ENCODE assay signal across 17 cellular contexts in genomic region chr5:95007953-95008596, GRCh38.
DNase-seq lines count a peak whose midpoint lies in the region; ATAC-seq and TF ChIP-seq lines count a peak whose summit lies in the region.
"Had no signal": no experiment of that assay in that cellular context is flagged by ENCODE, and none has a peak within 500 bp of the region (broad histone marks: within the 10 kb centered on the region; RNA-seq: fewer than 3 reads in every experiment).

No MANE protein-coding gene starts in this region.

- CTCF ChIA-PET in OCI-LY7 (lab: Charles Lee; ENCODE audit: unreplicated experiment) = no interaction called here

- H4K20me1 ChIP-seq in OCI-LY3 (ENCODE audit: insufficient read depth, low read length) (no peaks in the 10 kb centered on the region), OCI-LY7 (ENCODE audit: insufficient read depth, low read length) (no peaks in the 10 kb centered on the region)

- H3K79me2 ChIP-seq in OCI-LY3 (ENCODE audit: low read length) (no peaks in the 10 kb centered on the region), OCI-LY7 (ENCODE audit: insufficient read depth, low read depth, low read length) (no peaks in the 10 kb centered on the region)

- BruUV-seq in OCI-LY7 (replicated peaks; lab: Mats Ljungman, UMichigan) = no TSS peak

- H3K4me1 ChIP-seq in OCI-LY3 (ENCODE audit: low read length) = peaks cover 10% of the 10 kb centered on the region
- no peaks in the 10 kb centered on the region for H3K4me1 ChIP-seq in OCI-LY7 (ENCODE audit: insufficient read depth, low read length, poor library complexity, severe bottlenecking)
- H3K4me1 ChIP-seq: heart left ventricle had no signal

- POLR2A ChIA-PET in OCI-LY7 (lab: Charles Lee) = no interaction called here

- no peak for DNase-seq in activated effector memory CD4-positive, alpha-beta T cell treated with anti-CD3 and anti-CD28 coated beads, Interleukin-2, amount 50 U/mL, for 16 hours
- no peak for DNase-seq in OCI-LY7 (ENCODE audit: low spot score)
- DNase-seq in T-helper 2 cell = no peak
- no peak for DNase-seq in NCI-H146 treated with DMSO at 0.1 percent for 48 hours (lab: John Stamatoyannopoulos, UW; ENCODE audit: unreplicated experiment)
- DNase-seq: activated CD8-positive, alpha-beta T cell treated with anti-CD3 and anti-CD28 coated beads, Interleukin-2, amount 10 ng/mL, durations not matched to agents 7 days and 5 days; activated naive CD4-positive, alpha-beta T cell treated with Interleukin-2 at 50 U/mL for 16 hours; heart left ventricle; left colon; naive thymus-derived CD8-positive, alpha-beta T cell; NCI-H2171 treated with DMSO at 0.1 percent for 48 hours had no signal

- H3K9me2 ChIP-seq in OCI-LY7 (ENCODE audit: insufficient read depth, low read length) = no peaks in the 10 kb centered on the region

- H3K9me3 ChIP-seq in OCI-LY3 (ENCODE audit: insufficient read depth, low read length) = no peaks in the 10 kb centered on the region
- no peaks in the 10 kb centered on the region for H3K9me3 ChIP-seq in OCI-LY7 (ENCODE audit: low read length)

- ATAC-seq in GM18873 (IDR thresholded peaks at IDR 0.05; ENCODE audit: low FRiP score, unreplicated experiment) (peak; percentile 70), GM21526 (IDR thresholded peaks at IDR 0.05; ENCODE audit: low FRiP score, unreplicated experiment) (peak; percentile 82), HG03095 (IDR thresholded peaks at IDR 0.05; ENCODE audit: unreplicated experiment) (peak; percentile 81)
- ATAC-seq: activated CD8-positive, alpha-beta T cell treated with anti-CD3 and anti-CD28 coated beads, Interleukin-2, amount 10 ng/mL, durations not matched to agents 7 days and 5 days; heart left ventricle; left colon; naive thymus-derived CD8-positive, alpha-beta T cell; Panc1 had no signal

- intact Hi-C loops in OCI-LY7 (cut with micrococcal nuclease; ENCODE audit: unreplicated experiment) = no loop called here

- H3K27ac ChIP-seq in OCI-LY3 (ENCODE audit: low read length) (no peak overlapping the region), OCI-LY7 (ENCODE audit: low read depth, low read length, poor library complexity, severe bottlenecking) (no peak overlapping the region)
- H3K27ac ChIP-seq: cardiac muscle cell, heart left ventricle had no signal

- no peak for TF ChIP-seq CTCF in OCI-LY3 (IDR thresholded peaks at IDR 0.05; ENCODE audit: low read depth, low read length)
- no peak for TF ChIP-seq CTCF in OCI-LY7 (conservative IDR thresholded peaks at IDR 0.05; ENCODE audit: low read length)

- no peaks in the 10 kb centered on the region for H3K27me3 ChIP-seq in OCI-LY3 (ENCODE audit: low read depth, low read length)
- H3K27me3 ChIP-seq: BLaER1 treated with 17β-estradiol and CSF1 and Interleukin-3, amounts not matched to agents 10 nM and 100 nM; cardiac muscle cell; heart left ventricle had no signal

- H3K36me3 ChIP-seq in OCI-LY3 (replicated peaks; ENCODE audit: low read depth, low read length) = no peaks in the 10 kb centered on the region
- H3K36me3 ChIP-seq in OCI-LY7 (ENCODE audit: insufficient read depth, low read length) = no peaks in the 10 kb centered on the region
- H3K36me3 ChIP-seq: cardiac muscle cell had no signal

- H2AFZ ChIP-seq in OCI-LY3 (ENCODE audit: low read depth, low read length) (no peak overlapping the region), OCI-LY7 (ENCODE audit: low read length) (no peak overlapping the region)

- peak overlapping the region; percentile 12; the same call in 1 of the 2 replicates for H3K4me2 ChIP-seq in OCI-LY3 (ENCODE audit: low read length)
- no peak overlapping the region for H3K4me2 ChIP-seq in OCI-LY7 (ENCODE audit: low read length)

- H3K4me3 ChIP-seq in OCI-LY3 (ENCODE audit: low read length) (no peak overlapping the region), OCI-LY7 (ENCODE audit: low read depth, low read length, poor library complexity, severe bottlenecking) (no peak overlapping the region)
- H3K4me3 ChIP-seq: BLaER1 treated with 17β-estradiol and CSF1 and Interleukin-3, amounts not matched to agents 10 nM and 100 nM; cardiac muscle cell; heart left ventricle had no signal

- no peak overlapping the region for H3K9ac ChIP-seq in OCI-LY3 (ENCODE audit: low read length)
- H3K9ac ChIP-seq: BLaER1 treated with 17β-estradiol and CSF1 and Interleukin-3, amounts not matched to agents 10 nM and 100 nM had no signal
